7 cellular contexts compared by ENCODE assay signal in the genomic region with DNA sequence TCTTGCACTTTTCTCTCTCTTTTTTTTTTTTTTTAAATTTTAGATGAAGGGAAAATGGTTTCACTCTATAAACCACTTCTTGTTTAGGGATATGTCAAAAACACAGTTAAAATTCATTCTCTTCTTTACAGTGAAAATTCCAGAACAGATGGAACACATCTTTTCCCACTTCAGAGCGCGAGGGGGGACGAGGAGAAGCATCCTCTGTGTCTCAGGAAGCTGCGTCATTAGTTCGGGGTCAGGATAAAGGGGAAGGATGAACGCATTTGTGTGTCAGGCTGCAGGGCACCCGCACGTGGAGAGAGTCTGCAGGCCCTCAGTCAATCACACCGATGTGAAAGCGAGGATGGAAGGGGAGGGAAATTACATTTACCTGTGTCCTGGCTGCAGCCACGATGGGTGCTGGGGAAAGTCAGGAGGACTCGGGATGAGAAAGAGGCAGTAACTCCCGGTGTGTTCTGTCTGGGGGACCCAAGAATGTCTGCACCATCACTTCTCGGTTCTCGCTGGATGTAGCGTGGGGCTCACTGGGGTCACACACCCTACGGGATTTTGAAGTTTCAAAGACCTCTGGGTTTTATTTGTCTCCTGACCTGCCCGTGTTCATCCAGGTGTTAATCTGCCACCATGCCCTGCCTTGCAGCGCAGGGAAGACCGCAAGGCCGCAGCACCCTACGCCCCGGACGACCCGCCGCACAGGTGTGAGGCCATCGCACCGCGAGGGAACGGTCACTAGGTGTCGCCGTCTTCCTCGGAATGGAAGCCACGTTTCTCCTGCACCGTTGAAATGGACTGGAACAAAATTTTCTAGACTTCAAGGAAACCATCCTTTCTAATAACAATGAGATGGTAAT.
DNase-seq lines count a peak whose midpoint lies in the region; ATAC-seq, FAIRE-seq and TF ChIP-seq lines count a peak whose summit lies in the region.

No MANE protein-coding gene starts in this region.

- POLR2A ChIA-PET in PC-9 (lab: Charles Lee; ENCODE audit: unreplicated experiment): no interaction called here

- H3K4me1 ChIP-seq in PC-9 (replicated peaks; ENCODE audit: insufficient read depth): no peaks in the 10 kb centered on the region
- no peaks in the 10 kb centered on the region for H3K4me1 ChIP-seq in testis

- BruUV-seq in PC-9 (replicated peaks; lab: Mats Ljungman, UMichigan): no TSS peak

- H3K4me3 ChIP-seq in PC-9: no peak overlapping the region
- H3K4me3 ChIP-seq in fibroblast of villous mesenchyme (ENCODE audit: low read depth, low read length): no peak overlapping the region
- no peak overlapping the region for H3K4me3 ChIP-seq in testis

- WGBS in testis, 2 donors: 41 to 45% methylated on average over 29 to 35 of the region's 35 CpGs

- no peaks in the 10 kb centered on the region for H3K27me3 ChIP-seq in PC-9 (ENCODE audit: insufficient read depth, low read depth)
- no peaks in the 10 kb centered on the region for H3K27me3 ChIP-seq in testis

- H4K20me1 ChIP-seq in PC-9 (ENCODE audit: insufficient read depth): no peaks in the 10 kb centered on the region

- H3K27ac ChIP-seq in PC-9: no peak overlapping the region
- H3K27ac ChIP-seq in testis: no peak overlapping the region

- intact Hi-C loops in PC-9 (cut with micrococcal nuclease; ENCODE audit: unreplicated experiment) (loop anchor here (1.0 to 5.0 kb wide), 3 partner anchors 42 to 1528 kb away; no protein-coding TSS in a partner anchor), testis (cut with DNase I; ENCODE audit: low total_unique reads) (no loop called here)

- TF ChIP-seq POLR2A in GM12891 (IDR thresholded peaks at IDR 0.05; ENCODE audit: low read depth, low read length) (no peak), testis (IDR thresholded peaks at IDR 0.05) (no peak)

- H3K36me3 ChIP-seq in PC-9 (ENCODE audit: low read depth) (no peaks in the 10 kb centered on the region), testis (ENCODE audit: low read depth, missing control alignments) (no peaks in the 10 kb centered on the region)

- ATAC-seq in HG02623 (IDR thresholded peaks at IDR 0.05; ENCODE audit: unreplicated experiment): peak; percentile 83
- ATAC-seq in omental fat pad (ENCODE audit: low FRiP score): peak; percentile 58

- no peak overlapping the region for H2AFZ ChIP-seq in PC-9

- peak; percentile 75 for FAIRE-seq in GM12891 (lab: Jason Lieb, UNC)

- CTCF ChIA-PET in PC-9 (lab: Charles Lee): interaction anchor here (0.6 kb wide), 1 partner anchor 42 kb away, joined by 3 read pairs; no protein-coding TSS in a partner anchor

- H3K9me3 ChIP-seq in PC-9 (ENCODE audit: insufficient read depth, low read depth): no peaks in the 10 kb centered on the region
- H3K9me3 ChIP-seq in testis: no peaks in the 10 kb centered on the region

- H3K9me2 ChIP-seq in PC-9 (ENCODE audit: insufficient read depth): no peaks in the 10 kb centered on the region

- no peak overlapping the region for H3K4me2 ChIP-seq in PC-9

- peak; percentile 68 for DNase-seq in GM12891 (ENCODE audit: insufficient read length, low spot score)
- DNase-seq in PC-9: peak in 1 of 2 experiments; percentile 79
- DNase-seq in activated T-helper 1 cell treated with Interleukin-2 at 50 U/mL for 16 hours (ENCODE audit: low read depth): peak; percentile 58
- peak; percentile 76 for DNase-seq in fibroblast of villous mesenchyme (ENCODE audit: low read depth)
- DNase-seq in omental fat pad (ENCODE audit: low spot score): peak; percentile 66
- peak; percentile 83 for DNase-seq in testis

- peak; percentile 67 for TF ChIP-seq CTCF in PC-9 (conservative IDR thresholded peaks at IDR 0.05)
- TF ChIP-seq CTCF in fibroblast of villous mesenchyme (IDR thresholded peaks at IDR 0.05; ENCODE audit: insufficient read depth, low read depth, low read length): peak; percentile 57
- peak in 1 of 3 donors; percentile 20 for TF ChIP-seq CTCF in omental fat pad (IDR thresholded peaks at IDR 0.05)
- peak; percentile 67 to 84 (median 84) for TF ChIP-seq CTCF in testis (IDR thresholded peaks at IDR 0.05)

- no peaks in the 10 kb centered on the region for H3F3A ChIP-seq in PC-9 (ENCODE audit: insufficient read depth, low read depth)

- no peaks in the 10 kb centered on the region for H3K79me2 ChIP-seq in PC-9 (ENCODE audit: low read depth)

TF ChIP-seq in GM12891, 5 proteins besides CTCF, POLR2A, EP300 and RAD21:
- TF ChIP-seq SPI1 (IDR thresholded peaks at IDR 0.05; ENCODE audit: low read depth, low read length) (no peak), POLR2AphosphoS5 (IDR thresholded peaks at IDR 0.05; ENCODE audit: low read depth, low read length) (no peak), POU2F2 (IDR thresholded peaks at IDR 0.05; ENCODE audit: low read depth, low read length) (no peak), TAF1 (IDR thresholded peaks at IDR 0.05; ENCODE audit: low read depth, low read length) (no peak)
